23 cellular contexts compared by ENCODE assay signal in the genomic region with DNA sequence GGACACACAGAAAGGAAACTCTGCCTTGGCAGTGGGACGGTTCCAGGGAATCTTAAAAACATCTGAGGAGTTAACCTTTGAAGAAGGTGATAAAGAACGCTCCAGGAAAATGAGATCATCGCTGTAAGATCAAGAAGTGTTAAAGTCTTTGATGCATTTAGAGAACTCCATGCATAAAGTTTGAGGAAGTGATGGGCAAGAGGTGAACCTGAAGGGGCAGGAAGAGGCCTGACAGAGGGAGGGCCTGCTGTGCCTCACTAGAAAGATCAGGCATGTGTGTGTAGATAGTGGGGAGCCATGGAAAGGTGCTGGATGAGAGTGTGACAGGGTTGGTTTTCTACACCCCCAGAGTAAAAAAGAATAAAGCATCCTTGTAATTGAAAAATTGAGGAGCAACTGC.
"Had no signal": no experiment of that assay in that cellular context is flagged by ENCODE, and none has a peak within 500 bp of the region (broad histone marks: within the 10 kb centered on the region; RNA-seq: fewer than 3 reads in every experiment).

No MANE protein-coding gene starts in this region.

- H3K4me3 ChIP-seq: coronary artery, dorsolateral prefrontal cortex, esophagus muscularis mucosa, gastroesophageal sphincter, heart left ventricle, hepatocyte, left lung, lower lobe of right lung had no signal

- DNase-seq: dermis blood vessel endothelial cell; dorsolateral prefrontal cortex; effector CD4-positive, alpha-beta T cell; effector memory CD4-positive, alpha-beta T cell; foreskin keratinocyte; heart left ventricle; hypothalamus; immature natural killer cell; islet precursor cell; kidney; kidney glomerular epithelial cell; left cardiac atrium; left lung; left ventricle myocardium superior; lower lobe of right lung; mesenchymal stem cell; midbrain; naive B cell; naive thymus-derived CD8-positive, alpha-beta T cell had no signal
